20 cellular contexts compared by ENCODE assay signal in the genomic region with DNA sequence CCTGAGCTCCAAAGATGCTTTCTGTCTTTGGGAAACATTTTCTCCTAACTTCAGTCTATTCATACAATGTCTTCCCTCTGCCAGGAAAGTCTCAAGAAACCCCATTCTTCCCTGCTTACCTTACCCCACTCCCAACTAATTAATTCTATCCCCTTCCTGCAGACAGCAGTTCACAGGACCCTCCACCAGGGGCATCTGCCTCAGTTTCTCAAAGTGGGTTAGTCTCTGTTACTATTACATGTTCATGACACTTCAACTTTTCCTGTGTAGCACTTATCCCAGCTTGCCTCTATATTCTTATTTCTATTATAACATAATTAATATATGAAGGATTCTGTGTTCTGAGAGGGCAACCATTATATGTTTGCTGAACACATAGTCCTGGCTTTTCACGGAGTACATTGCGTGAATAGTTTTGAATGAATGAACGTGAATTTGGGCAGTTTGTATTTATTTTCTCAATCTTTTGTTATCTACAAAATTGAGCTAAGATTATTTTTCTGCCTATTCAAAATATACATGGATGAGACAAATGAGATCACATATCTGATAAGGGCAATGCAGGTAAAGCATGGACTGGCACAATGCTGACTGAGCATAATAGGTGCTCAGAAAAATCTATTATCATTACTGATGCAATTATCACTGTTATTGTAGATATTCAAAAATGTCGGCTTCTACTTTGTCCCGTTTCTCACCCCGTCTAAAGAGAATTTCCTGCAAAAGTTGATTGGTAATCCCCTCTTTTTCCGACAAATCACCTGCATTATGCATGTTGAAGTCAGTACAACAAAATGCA.
A peak's percentile ranks its signal among the peaks of the same experiment; 100 is the strongest.
DNase-seq lines count a peak whose midpoint lies in the region; ATAC-seq, FAIRE-seq and TF ChIP-seq lines count a peak whose summit lies in the region.
"Had no signal": no experiment of that assay in that cellular context is flagged by ENCODE, and none has a peak within 500 bp of the region (broad histone marks: within the 10 kb centered on the region; RNA-seq: fewer than 3 reads in every experiment).

No MANE protein-coding gene starts in this region.

- no peak for ATAC-seq in HepG2
- no peak for ATAC-seq in right lobe of liver
- ATAC-seq: stimulated activated effector memory CD8-positive, alpha-beta T cell treated with anti-CD3 and anti-CD28 coated beads, Interleukin-12 subunit alpha, Interleukin-12 subunit beta, amount 100 ng/mL, for 72 hours had no signal

- no peaks in the 10 kb centered on the region for H3K79me2 ChIP-seq in HepG2 (ENCODE audit: insufficient read depth, low read length)

- DNase-seq in HepG2 (ENCODE audit: low spot score) (no peak), right lobe of liver (no peak), esophagus muscularis mucosa (ENCODE audit: extremely low spot score) (no peak), sigmoid colon (no peak), NCI-H774 (lab: John Stamatoyannopoulos, UW) (no peak), hypothalamus (lab: John Stamatoyannopoulos, UW) (no peak), DMS79 treated with DMSO at 0.1 percent for 48 hours (lab: John Stamatoyannopoulos, UW) (no peak), NCI-H345 treated with DMSO at 0.1 percent for 48 hours (lab: John Stamatoyannopoulos, UW; ENCODE audit: unreplicated experiment) (no peak)
- DNase-seq: activated CD4-positive, alpha-beta T cell treated with anti-CD3 and anti-CD28 coated beads, Interleukin-2, amount 50 U/mL, for 1 hour; activated T-cell treated with anti-CD3 and anti-CD28 coated beads, Interleukin-2, amount 50 U/mL, for 48 hours; CD4-positive, alpha-beta T cell; DND-41; effector memory CD4-positive, alpha-beta T cell; NCI-H1105; NCI-H526 treated with DMSO at 0.1 percent for 48 hours; OCI-M1; pancreas had no signal

- in situ Hi-C loops in HepG2 (cut with HindIII; ENCODE audit: extremely low pct_ligation_motif_present, low pct_unique_long_range_greater_than_20kb): no loop called here

- TF ChIP-seq EP300 in HepG2 (IDR thresholded peaks at IDR 0.05; ENCODE audit: low read depth in 2 of 2, low read length in 2 of 2) (no peak), HepG2 (CRISPR knock-in tag; IDR thresholded peaks at IDR 0.05; ENCODE audit: borderline replicate concordance) (no peak), esophagus muscularis mucosa (IDR thresholded peaks at IDR 0.05) (no peak), sigmoid colon (IDR thresholded peaks at IDR 0.05) (no peak)

- H3K27me3 ChIP-seq in HepG2 (ENCODE audit: control insufficient read depth in 1 of 2, insufficient read depth in 2 of 2, low read length in 2 of 2): no peaks in the 10 kb centered on the region
- H3K27me3 ChIP-seq in right lobe of liver: no peaks in the 10 kb centered on the region
- H3K27me3 ChIP-seq in esophagus muscularis mucosa: no peaks in the 10 kb centered on the region
- no peaks in the 10 kb centered on the region for H3K27me3 ChIP-seq in sigmoid colon
- H3K27me3 ChIP-seq: pancreas had no signal

- no peak for TF ChIP-seq RAD21 in HepG2 (CRISPR knock-in tag; IDR thresholded peaks at IDR 0.05)

- no peak overlapping the region for H3K4me3 ChIP-seq in HepG2 (replicated peaks in 1 of 3; ENCODE audit: insufficient read depth in 1 of 3, low read depth in 2 of 3, low read length in 3 of 3)
- H3K4me3 ChIP-seq in right lobe of liver: no peak overlapping the region
- H3K4me3 ChIP-seq in esophagus muscularis mucosa: no peak overlapping the region
- H3K4me3 ChIP-seq in sigmoid colon: no peak overlapping the region
- H3K4me3 ChIP-seq: pancreas had no signal

- POLR2A ChIA-PET in HepG2 (lab: Yijun Ruan, JAX): no interaction called here

- WGBS in HepG2 (ENCODE audit: low lambda C conversion rate): 17% methylated on average over 7 of the region's 7 CpGs
- WGBS in right lobe of liver (ENCODE audit: insufficient coverage, low coverage, low lambda C conversion rate, missing lambda C conversion rate): 44% methylated on average over 7 of the region's 7 CpGs
- WGBS in esophagus muscularis mucosa: 70% methylated on average over 7 of the region's 7 CpGs
- 76 to 78% methylated on average over 7 of the region's 7 CpGs for WGBS in sigmoid colon, 2 donors

- TF ChIP-seq POLR2A in HepG2 (IDR thresholded peaks at IDR 0.05; ENCODE audit: insufficient read depth in 1 of 2, low read depth in 2 of 2, low read length in 2 of 2) (no peak), right lobe of liver (IDR thresholded peaks at IDR 0.05) (no peak), esophagus muscularis mucosa (IDR thresholded peaks at IDR 0.05; ENCODE audit: low read depth) (no peak), sigmoid colon (IDR thresholded peaks at IDR 0.05) (no peak)

- no peak overlapping the region for H2AFZ ChIP-seq in HepG2 (ENCODE audit: low read length)

- intact Hi-C loops in HepG2 (cut with micrococcal nuclease; ENCODE audit: unreplicated experiment) (no loop called here), right lobe of liver (cut with DNase I) (no loop called here), esophagus muscularis mucosa (cut with DNase I) (no loop called here), sigmoid colon (cut with DNase I) (loop anchor here (10.0 kb wide), 1 partner anchor 363 kb away; no protein-coding TSS in a partner anchor)

- H3K27ac ChIP-seq in HepG2 (ENCODE audit: extremely low read length, insufficient read depth, low read length) (no peak overlapping the region), right lobe of liver (no peak overlapping the region), esophagus muscularis mucosa (replicated peaks in 1 of 4) (peak overlapping the region; percentile 81 to 83 (median 82)), sigmoid colon (peak overlapping the region; percentile 68 to 83 (median 78))
- H3K27ac ChIP-seq: KMS-11, pancreas had no signal

- BruUV-seq in HepG2 (replicated peaks; lab: Mats Ljungman, UMichigan): no TSS peak

- FAIRE-seq in HepG2 (lab: Jason Lieb, UNC): no peak
- FAIRE-seq: pancreas, urothelium cell line had no signal

- TF ChIP-seq CTCF in HepG2 (CRISPR knock-in tag; IDR thresholded peaks at IDR 0.05) (no peak), right lobe of liver (IDR thresholded peaks at IDR 0.05) (no peak), esophagus muscularis mucosa (IDR thresholded peaks at IDR 0.05) (peak in 1 of 3 experiments; percentile 9), sigmoid colon (IDR thresholded peaks at IDR 0.05) (no peak)

- H3K9me3 ChIP-seq in HepG2 (ENCODE audit: low read length): peaks cover 73% of the 10 kb centered on the region
- no peaks in the 10 kb centered on the region for H3K9me3 ChIP-seq in right lobe of liver
- no peaks in the 10 kb centered on the region for H3K9me3 ChIP-seq in esophagus muscularis mucosa
- H3K9me3 ChIP-seq in sigmoid colon: no peaks in the 10 kb centered on the region
- H3K9me3 ChIP-seq: pancreas had no signal

- H3K9ac ChIP-seq in HepG2 (ENCODE audit: insufficient read depth, low read depth, low read length): no peak overlapping the region
- H3K9ac ChIP-seq: KMS-11 had no signal

- no peak overlapping the region for H3K4me2 ChIP-seq in HepG2 (ENCODE audit: low read depth, low read length)
- H3K4me2 ChIP-seq: KMS-11 had no signal

- CTCF ChIA-PET in HepG2 (lab: Yijun Ruan, JAX; ENCODE audit: low intra/inter-chr PET ratio, low total read pairs): no interaction called here

- H3K36me3 ChIP-seq in HepG2 (replicated peaks in 1 of 2; ENCODE audit: control insufficient read depth in 1 of 2, insufficient read depth in 2 of 2, low read length in 2 of 2) (no peaks in the 10 kb centered on the region), right lobe of liver (no peaks in the 10 kb centered on the region), esophagus muscularis mucosa (no peaks in the 10 kb centered on the region), sigmoid colon (no peaks in the 10 kb centered on the region)
- H3K36me3 ChIP-seq: pancreas had no signal

- H3K4me1 ChIP-seq in HepG2 (ENCODE audit: insufficient read depth, low read length): no peaks in the 10 kb centered on the region
- no peaks in the 10 kb centered on the region for H3K4me1 ChIP-seq in right lobe of liver
- peaks cover 27 to 43% (median 31%) of the 10 kb centered on the region in 4 donors for H3K4me1 ChIP-seq in esophagus muscularis mucosa
- H3K4me1 ChIP-seq in sigmoid colon: peaks cover 0 to 26% (median 21%) of the 10 kb centered on the region in 4 donors
- H3K4me1 ChIP-seq: pancreas had no signal

- H4K20me1 ChIP-seq in HepG2 (ENCODE audit: insufficient read depth, low read length): no peaks in the 10 kb centered on the region

TF ChIP-seq in HepG2, 621 proteins besides CTCF, POLR2A, EP300 and RAD21 (continues in another document):
- TF ChIP-seq HES4 (CRISPR knock-in tag; IDR thresholded peaks at IDR 0.05; ENCODE audit: borderline replicate concordance) (no peak), MAFF (IDR thresholded peaks at IDR 0.05; ENCODE audit: low read depth, low read length) (peak; percentile 60), HDAC6 (IDR thresholded peaks at IDR 0.05; ENCODE audit: low read depth, low read length) (no peak), ZNF430 (CRISPR knock-in tag; IDR thresholded peaks at IDR 0.05) (no peak)
- TF ChIP-seq, protein P1, sequence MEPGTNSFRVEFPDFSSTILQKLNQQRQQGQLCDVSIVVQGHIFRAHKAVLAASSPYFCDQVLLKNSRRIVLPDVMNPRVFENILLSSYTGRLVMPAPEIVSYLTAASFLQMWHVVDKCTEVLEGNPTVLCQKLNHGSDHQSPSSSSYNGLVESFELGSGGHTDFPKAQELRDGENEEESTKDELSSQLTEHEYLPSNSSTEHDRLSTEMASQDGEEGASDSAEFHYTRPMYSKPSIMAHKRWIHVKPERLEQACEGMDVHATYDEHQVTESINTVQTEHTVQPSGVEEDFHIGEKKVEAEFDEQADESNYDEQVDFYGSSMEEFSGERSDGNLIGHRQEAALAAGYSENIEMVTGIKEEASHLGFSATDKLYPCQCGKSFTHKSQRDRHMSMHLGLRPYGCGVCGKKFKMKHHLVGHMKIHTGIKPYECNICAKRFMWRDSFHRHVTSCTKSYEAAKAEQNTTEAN (CRISPR knock-in tag; conservative IDR thresholded peaks at IDR 0.05): no peak
- TF ChIP-seq, protein P2, sequence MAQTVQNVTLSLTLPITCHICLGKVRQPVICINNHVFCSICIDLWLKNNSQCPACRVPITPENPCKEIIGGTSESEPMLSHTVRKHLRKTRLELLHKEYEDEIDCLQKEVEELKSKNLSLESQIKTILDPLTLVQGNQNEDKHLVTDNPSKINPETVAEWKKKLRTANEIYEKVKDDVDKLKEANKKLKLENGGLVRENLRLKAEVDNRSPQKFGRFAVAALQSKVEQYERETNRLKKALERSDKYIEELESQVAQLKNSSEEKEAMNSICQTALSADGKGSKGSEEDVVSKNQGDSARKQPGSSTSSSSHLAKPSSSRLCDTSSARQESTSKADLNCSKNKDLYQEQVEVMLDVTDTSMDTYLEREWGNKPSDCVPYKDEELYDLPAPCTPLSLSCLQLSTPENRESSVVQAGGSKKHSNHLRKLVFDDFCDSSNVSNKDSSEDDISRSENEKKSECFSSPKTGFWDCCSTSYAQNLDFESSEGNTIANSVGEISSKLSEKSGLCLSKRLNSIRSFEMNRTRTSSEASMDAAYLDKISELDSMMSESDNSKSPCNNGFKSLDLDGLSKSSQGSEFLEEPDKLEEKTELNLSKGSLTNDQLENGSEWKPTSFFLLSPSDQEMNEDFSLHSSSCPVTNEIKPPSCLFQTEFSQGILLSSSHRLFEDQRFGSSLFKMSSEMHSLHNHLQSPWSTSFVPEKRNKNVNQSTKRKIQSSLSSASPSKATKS (CRISPR knock-in tag; IDR thresholded peaks at IDR 0.05): no peak

Comparison
In these comparisons a context has a peak if more than half of its experiments do, and no peak if none do; other contexts are left out.
1. H3K27ac ChIP-seq: peak in esophagus muscularis mucosa (4 of 4) and sigmoid colon (4 of 4); none in HepG2 (single experiment) and right lobe of liver (0 of 3).